Comparison of ENCODE assay signal across 1 cellular context in genomic region chr1:150877220-150877516, GRCh38.
TF ChIP-seq lines count a peak whose summit lies in the region.

No MANE protein-coding gene starts in this region.

TF ChIP-seq in K562, 482 proteins besides CTCF, POLR2A, EP300 and RAD21 (continued from another document and continues in another):
- 0 out of 2 replicates have a peak, but pooled peaks have one; percentile 7 for TF ChIP-seq SMARCA5 (IDR thresholded peaks at IDR 0.05)
- TF ChIP-seq OTX1 (CRISPR knock-in tag; IDR thresholded peaks at IDR 0.05) = no peak
- TF ChIP-seq NFYB (IDR thresholded peaks at IDR 0.05; ENCODE audit: extremely low read depth, insufficient read length) = no peak
- TF ChIP-seq CTCFL (IDR thresholded peaks at IDR 0.05; ENCODE audit: borderline replicate concordance, insufficient read depth, low read depth, low read length, poor library complexity, severe bottlenecking) = no peak
- 0 out of 2 replicates have a peak, but pooled peaks have one; percentile 3 for TF ChIP-seq ZNF407 (IDR thresholded peaks at IDR 0.05; ENCODE audit: low read depth)
- no peak for TF ChIP-seq ZNF655 (CRISPR knock-in tag; IDR thresholded peaks at IDR 0.05)
- TF ChIP-seq CREB1 (IDR thresholded peaks at IDR 0.05) = no peak
- no peak for TF ChIP-seq CREB1 (CRISPR knock-in tag; IDR thresholded peaks at IDR 0.05)
- peak; percentile 69 for TF ChIP-seq CHD4 (IDR thresholded peaks at IDR 0.05; ENCODE audit: insufficient read depth, insufficient replicate concordance, low read depth, low read length, poor library complexity, severe bottlenecking)
- TF ChIP-seq USF2 (CRISPR knock-in tag; IDR thresholded peaks at IDR 0.05) = no peak
- TF ChIP-seq RBM22 (IDR thresholded peaks at IDR 0.05; ENCODE audit: low read depth, low read length, poor library complexity, severe bottlenecking) = no peak
- 0 out of 2 replicates have a peak, but pooled peaks have one; percentile 12 for TF ChIP-seq SMARCC2 (IDR thresholded peaks at IDR 0.05; ENCODE audit: low read depth)
- peak; percentile 95 for TF ChIP-seq ADNP (tag; IDR thresholded peaks at IDR 0.05)
- no peak for TF ChIP-seq ZNF175 (CRISPR knock-in tag; IDR thresholded peaks at IDR 0.05; ENCODE audit: low read depth)
- TF ChIP-seq ZBTB40 (IDR thresholded peaks at IDR 0.05) = peak; percentile 52
- no peak for TF ChIP-seq ZBTB40 (CRISPR knock-in tag; IDR thresholded peaks at IDR 0.05)
- no peak for TF ChIP-seq DACH1 (IDR thresholded peaks at IDR 0.05; ENCODE audit: partially characterized antibody)
- 0 out of 2 replicates have a peak, but pooled peaks have one; percentile 10 for TF ChIP-seq TRIM28 (IDR thresholded peaks at IDR 0.05)
- TF ChIP-seq DDX20 (tag; IDR thresholded peaks at IDR 0.05; ENCODE audit: low read depth) = 0 out of 2 replicates have a peak, but pooled peaks have one; percentile 19
- no peak for TF ChIP-seq ASH1L (IDR thresholded peaks at IDR 0.05; ENCODE audit: borderline replicate concordance, low read depth, partially characterized antibody)
- peak in 1 of 2 experiments; percentile 8; a peak in 1 of 4 replicates for TF ChIP-seq ARNT (IDR thresholded peaks at IDR 0.05)
- no peak for TF ChIP-seq ARID1B (IDR thresholded peaks at IDR 0.05)
- TF ChIP-seq FOXM1 (IDR thresholded peaks at IDR 0.05; ENCODE audit: low read depth) = 0 out of 2 replicates have a peak, but pooled peaks have one; percentile 4
- TF ChIP-seq FOXM1 (CRISPR knock-in tag; IDR thresholded peaks at IDR 0.05; ENCODE audit: low read depth) = no peak
- TF ChIP-seq, protein P1, sequence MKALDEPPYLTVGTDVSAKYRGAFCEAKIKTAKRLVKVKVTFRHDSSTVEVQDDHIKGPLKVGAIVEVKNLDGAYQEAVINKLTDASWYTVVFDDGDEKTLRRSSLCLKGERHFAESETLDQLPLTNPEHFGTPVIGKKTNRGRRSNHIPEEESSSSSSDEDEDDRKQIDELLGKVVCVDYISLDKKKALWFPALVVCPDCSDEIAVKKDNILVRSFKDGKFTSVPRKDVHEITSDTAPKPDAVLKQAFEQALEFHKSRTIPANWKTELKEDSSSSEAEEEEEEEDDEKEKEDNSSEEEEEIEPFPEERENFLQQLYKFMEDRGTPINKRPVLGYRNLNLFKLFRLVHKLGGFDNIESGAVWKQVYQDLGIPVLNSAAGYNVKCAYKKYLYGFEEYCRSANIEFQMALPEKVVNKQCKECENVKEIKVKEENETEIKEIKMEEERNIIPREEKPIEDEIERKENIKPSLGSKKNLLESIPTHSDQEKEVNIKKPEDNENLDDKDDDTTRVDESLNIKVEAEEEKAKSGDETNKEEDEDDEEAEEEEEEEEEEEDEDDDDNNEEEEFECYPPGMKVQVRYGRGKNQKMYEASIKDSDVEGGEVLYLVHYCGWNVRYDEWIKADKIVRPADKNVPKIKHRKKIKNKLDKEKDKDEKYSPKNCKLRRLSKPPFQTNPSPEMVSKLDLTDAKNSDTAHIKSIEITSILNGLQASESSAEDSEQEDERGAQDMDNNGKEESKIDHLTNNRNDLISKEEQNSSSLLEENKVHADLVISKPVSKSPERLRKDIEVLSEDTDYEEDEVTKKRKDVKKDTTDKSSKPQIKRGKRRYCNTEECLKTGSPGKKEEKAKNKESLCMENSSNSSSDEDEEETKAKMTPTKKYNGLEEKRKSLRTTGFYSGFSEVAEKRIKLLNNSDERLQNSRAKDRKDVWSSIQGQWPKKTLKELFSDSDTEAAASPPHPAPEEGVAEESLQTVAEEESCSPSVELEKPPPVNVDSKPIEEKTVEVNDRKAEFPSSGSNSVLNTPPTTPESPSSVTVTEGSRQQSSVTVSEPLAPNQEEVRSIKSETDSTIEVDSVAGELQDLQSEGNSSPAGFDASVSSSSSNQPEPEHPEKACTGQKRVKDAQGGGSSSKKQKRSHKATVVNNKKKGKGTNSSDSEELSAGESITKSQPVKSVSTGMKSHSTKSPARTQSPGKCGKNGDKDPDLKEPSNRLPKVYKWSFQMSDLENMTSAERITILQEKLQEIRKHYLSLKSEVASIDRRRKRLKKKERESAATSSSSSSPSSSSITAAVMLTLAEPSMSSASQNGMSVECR (CRISPR knock-in tag; IDR thresholded peaks at IDR 0.05) = 0 out of 2 replicates have a peak, but pooled peaks have one; percentile 6
- TF ChIP-seq TCF7L2 (IDR thresholded peaks at IDR 0.05; ENCODE audit: low read depth, low read length) = no peak
- TF ChIP-seq SMARCA4 (IDR thresholded peaks at IDR 0.05) = 0 out of 2 replicates have a peak, but pooled peaks have one; percentile 55
- 0 out of 2 replicates have a peak, but pooled peaks have one; percentile 9 for TF ChIP-seq NBN (IDR thresholded peaks at IDR 0.05; ENCODE audit: low read depth)
- no peak for TF ChIP-seq PPARD (CRISPR knock-in tag; IDR thresholded peaks at IDR 0.05)
- peak; percentile 58 for TF ChIP-seq ZNF384 (IDR thresholded peaks at IDR 0.05; ENCODE audit: low read depth, low read length)
